ENCODE assay signal across 1 cellular context in the genomic region with DNA sequence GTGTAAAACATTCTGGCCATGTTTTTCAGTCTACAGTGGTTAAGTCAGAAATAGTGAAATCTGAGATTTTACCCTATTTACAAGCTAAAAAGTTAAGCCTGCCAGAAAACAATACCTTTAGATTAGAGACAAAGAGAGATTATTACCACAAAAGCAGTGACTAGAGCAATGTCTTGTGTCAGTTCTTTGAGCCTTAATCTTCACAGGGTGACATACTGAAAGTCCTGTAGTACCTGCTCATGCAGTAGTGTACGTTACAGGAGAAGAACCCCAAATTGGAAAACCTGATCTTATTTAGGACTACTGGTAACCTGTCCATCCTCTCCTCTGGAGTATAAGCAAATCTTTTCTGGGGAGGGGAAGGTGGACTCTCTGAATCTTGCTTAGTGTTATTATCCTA.
A peak's percentile ranks its signal among the peaks of the same experiment; 100 is the strongest.
TF ChIP-seq lines count a peak whose summit lies in the region.

No MANE protein-coding gene starts in this region.

TF ChIP-seq in K562, 482 proteins besides CTCF, POLR2A, EP300 and RAD21:
- 0 out of 2 replicates have a peak, but pooled peaks have one; percentile 27 for TF ChIP-seq SOX6 (IDR thresholded peaks at IDR 0.05)
- TF ChIP-seq, protein P1, sequence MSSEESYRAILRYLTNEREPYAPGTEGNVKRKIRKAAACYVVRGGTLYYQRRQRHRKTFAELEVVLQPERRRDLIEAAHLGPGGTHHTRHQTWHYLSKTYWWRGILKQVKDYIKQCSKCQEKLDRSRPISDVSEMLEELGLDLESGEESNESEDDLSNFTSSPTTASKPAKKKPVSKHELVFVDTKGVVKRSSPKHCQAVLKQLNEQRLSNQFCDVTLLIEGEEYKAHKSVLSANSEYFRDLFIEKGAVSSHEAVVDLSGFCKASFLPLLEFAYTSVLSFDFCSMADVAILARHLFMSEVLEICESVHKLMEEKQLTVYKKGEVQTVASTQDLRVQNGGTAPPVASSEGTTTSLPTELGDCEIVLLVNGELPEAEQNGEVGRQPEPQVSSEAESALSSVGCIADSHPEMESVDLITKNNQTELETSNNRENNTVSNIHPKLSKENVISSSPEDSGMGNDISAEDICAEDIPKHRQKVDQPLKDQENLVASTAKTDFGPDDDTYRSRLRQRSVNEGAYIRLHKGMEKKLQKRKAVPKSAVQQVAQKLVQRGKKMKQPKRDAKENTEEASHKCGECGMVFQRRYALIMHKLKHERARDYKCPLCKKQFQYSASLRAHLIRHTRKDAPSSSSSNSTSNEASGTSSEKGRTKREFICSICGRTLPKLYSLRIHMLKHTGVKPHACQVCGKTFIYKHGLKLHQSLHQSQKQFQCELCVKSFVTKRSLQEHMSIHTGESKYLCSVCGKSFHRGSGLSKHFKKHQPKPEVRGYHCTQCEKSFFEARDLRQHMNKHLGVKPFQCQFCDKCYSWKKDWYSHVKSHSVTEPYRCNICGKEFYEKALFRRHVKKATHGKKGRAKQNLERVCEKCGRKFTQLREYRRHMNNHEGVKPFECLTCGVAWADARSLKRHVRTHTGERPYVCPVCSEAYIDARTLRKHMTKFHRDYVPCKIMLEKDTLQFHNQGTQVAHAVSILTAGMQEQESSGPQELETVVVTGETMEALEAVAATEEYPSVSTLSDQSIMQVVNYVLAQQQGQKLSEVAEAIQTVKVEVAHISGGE (CRISPR knock-in tag; IDR thresholded peaks at IDR 0.05): no peak
